Comparison of ENCODE assay signal across 18 cellular contexts in genomic region chr7:132191418-132191817, GRCh38.
"Had no signal": no experiment of that assay in that cellular context is flagged by ENCODE, and none has a peak within 500 bp of the region (broad histone marks: within the 10 kb centered on the region; RNA-seq: fewer than 3 reads in every experiment).

No MANE protein-coding gene starts in this region.

- H3K4me2 ChIP-seq: hepatocyte had no signal

- H3K4me3 ChIP-seq: dorsolateral prefrontal cortex, hepatocyte, SJSA1, skin epidermis, suprapubic skin had no signal

- H3K27ac ChIP-seq: dorsolateral prefrontal cortex, hepatocyte, parathyroid adenoma, SJSA1, skin epidermis, suprapubic skin had no signal

- H2AFZ ChIP-seq: hepatocyte, parathyroid adenoma had no signal

- H3K9ac ChIP-seq: parathyroid adenoma had no signal

- H3K79me2 ChIP-seq: hepatocyte, parathyroid adenoma had no signal

- H3K9me3 ChIP-seq: SJSA1 had no signal

- H3K4me1 ChIP-seq: parathyroid adenoma, SJSA1, suprapubic skin had no signal

- H3K36me3 ChIP-seq: SJSA1, suprapubic skin had no signal

- ATAC-seq: activated T-cell treated with anti-CD3 and anti-CD28 coated beads, Interleukin-2, amount 50 U/mL, for 72 hours; stimulated activated naive CD8-positive, alpha-beta T cell treated with anti-CD3 and anti-CD28 coated beads, Interleukin-15, Interleukin-2, amounts not matched to agents 100 U/mL and 50 U/mL, for 24 hours had no signal

- H3K27me3 ChIP-seq: dorsolateral prefrontal cortex, hepatocyte, suprapubic skin had no signal

- FAIRE-seq: bronchial epithelial cell had no signal

- DNase-seq: activated CD4-positive, alpha-beta T cell treated with anti-CD3 and anti-CD28 coated beads, Interleukin-2, amount 10 ng/mL, durations not matched to agents 7 days and 5 days; activated CD8-positive, alpha-beta memory T cell treated with anti-CD3 and anti-CD28 coated beads, Interleukin-2, amount 50 U/mL, for 48 hours; activated gamma-delta T cell treated with Interleukin-2 at 50 U/mL for 16 hours; activated T-cell treated with anti-CD3 and anti-CD28 coated beads, Interleukin-2, amount 50 U/mL, for 72 hours; amniotic stem cell; dorsolateral prefrontal cortex; endodermal cell; erythroblast; islet precursor cell; stimulated activated CD4-positive, alpha-beta T cell treated with anti-CD3 and anti-CD28 coated beads, Interleukin-4, amount 100 ng/mL, for 24 hours; stimulated activated CD8-positive, alpha-beta memory T cell treated with anti-CD3 and anti-CD28 coated beads, Interleukin-4, amount 100 ng/mL, for 48 hours; stimulated activated naive CD8-positive, alpha-beta T cell treated with anti-CD3 and anti-CD28 coated beads, Interleukin-15, Interleukin-2, amounts not matched to agents 100 U/mL and 50 U/mL, for 24 hours had no signal
